1 cellular context compared by ENCODE assay signal in genomic region chr4:74056858-74057562, GRCh38.
TF ChIP-seq lines count a peak whose summit lies in the region.

No MANE protein-coding gene starts in this region.

TF ChIP-seq in IMR-90, 13 proteins besides CTCF, POLR2A, EP300 and RAD21:
- peak; percentile 96 for TF ChIP-seq CEBPB (IDR thresholded peaks at IDR 0.05; ENCODE audit: low read depth, low read length)
- no peak for TF ChIP-seq SMC3 (IDR thresholded peaks at IDR 0.05; ENCODE audit: low read depth, low read length)
- no peak for TF ChIP-seq MXI1 (IDR thresholded peaks at IDR 0.05; ENCODE audit: borderline replicate concordance, low read depth, low read length)
- TF ChIP-seq MAFK (IDR thresholded peaks at IDR 0.05; ENCODE audit: low read depth, low read length), result peak; percentile 25; the same call in 1 of the 2 replicates
- peak; percentile 96 for TF ChIP-seq FOS (IDR thresholded peaks at IDR 0.05; ENCODE audit: low read depth, low read length)
- no peak for TF ChIP-seq USF2 (IDR thresholded peaks at IDR 0.05; ENCODE audit: low read depth, low read length)
- peak; percentile 76 for TF ChIP-seq NFE2L2 (IDR thresholded peaks at IDR 0.05; ENCODE audit: low read depth, low read length)
- TF ChIP-seq BHLHE40 (IDR thresholded peaks at IDR 0.05; ENCODE audit: low read depth, low read length), result peak; percentile 53; the same call in 1 of the 2 replicates
